13 cellular contexts compared by ENCODE assay signal in genomic region chr4:146273204-146273901, GRCh38. TPM values are rescaled to one million over a fixed set of nuclear protein-coding genes. Genes with fewer than 3 reads are reported as not detected.
DNase-seq lines count a peak whose midpoint lies in the region; ATAC-seq lines count a peak whose summit lies in the region.
"Had no signal": no experiment of that assay in that cellular context is flagged by ENCODE, and none has a peak within 500 bp of the region (broad histone marks: within the 10 kb centered on the region; RNA-seq: fewer than 3 reads in every experiment).

No MANE protein-coding gene starts in this region.

- H3K4me1 ChIP-seq in naive thymus-derived CD4-positive, alpha-beta T cell (ENCODE audit: control insufficient read depth in 2 of 2, insufficient read depth in 2 of 2, low read length in 2 of 2) = no peaks in the 10 kb centered on the region
- H3K4me1 ChIP-seq: prostate gland had no signal

- no peak for DNase-seq in naive thymus-derived CD4-positive, alpha-beta T cell
- DNase-seq in activated naive CD4-positive, alpha-beta T cell treated with anti-CD3 and anti-CD28 coated beads for 36 hours = no peak
- DNase-seq in activated CD4-positive, alpha-beta T cell treated with anti-CD3 and anti-CD28 coated beads for 4 hours = no peak
- DNase-seq in activated naive CD4-positive, alpha-beta T cell treated with anti-CD3 and anti-CD28 coated beads, Interleukin-2, amount 50 U/mL, for 16 hours = no peak
- DNase-seq: DMS 273 treated with DMSO at 0.1 percent for 48 hours had no signal

- H3K27me3 Mint-ChIP-seq in activated T-helper 17 cell treated with anti-CD3 and anti-CD28 coated beads, Interleukin-2, amount 50 U/mL, for 72 hours = no peaks in the 10 kb centered on the region
- no peaks in the 10 kb centered on the region for H3K27me3 Mint-ChIP-seq in naive thymus-derived CD4-positive, alpha-beta T cell
- H3K27me3 Mint-ChIP-seq in activated naive CD4-positive, alpha-beta T cell treated with anti-CD3 and anti-CD28 coated beads for 36 hours (ENCODE audit: low read depth) = no peaks in the 10 kb centered on the region

- no peaks in the 10 kb centered on the region for H3K9me3 ChIP-seq in naive thymus-derived CD4-positive, alpha-beta T cell (ENCODE audit: control insufficient read depth in 2 of 3, low read length in 3 of 3)
- H3K9me3 ChIP-seq: prostate gland had no signal

- CTCF ChIA-PET in naive thymus-derived CD4-positive, alpha-beta T cell (lab: Charles Lee) = interaction anchor here (0.8 kb wide), 1 partner anchor 94 kb away, joined by 3 read pairs; no protein-coding TSS in a partner anchor
- CTCF ChIA-PET in activated naive CD4-positive, alpha-beta T cell treated with anti-CD3 and anti-CD28 coated beads for 36 hours (lab: Charles Lee) = interaction anchor here (0.7 kb wide), 1 partner anchor 11 kb away, joined by 3 read pairs; no protein-coding TSS in a partner anchor

- no peak overlapping the region for H3K4me3 Mint-ChIP-seq in activated T-helper 17 cell treated with anti-CD3 and anti-CD28 coated beads, Interleukin-2, amount 50 U/mL, for 72 hours
- no peak overlapping the region for H3K4me3 Mint-ChIP-seq in naive thymus-derived CD4-positive, alpha-beta T cell
- H3K4me3 Mint-ChIP-seq in activated naive CD4-positive, alpha-beta T cell treated with anti-CD3 and anti-CD28 coated beads for 36 hours = no peak overlapping the region

- H3K27ac ChIP-seq in naive thymus-derived CD4-positive, alpha-beta T cell (ENCODE audit: low read depth, low read length) = no peak overlapping the region
- H3K27ac ChIP-seq: prostate gland had no signal

- no peaks in the 10 kb centered on the region for H3K36me3 Mint-ChIP-seq in activated T-helper 17 cell treated with anti-CD3 and anti-CD28 coated beads, Interleukin-2, amount 50 U/mL, for 72 hours (ENCODE audit: low read depth)
- H3K36me3 Mint-ChIP-seq in naive thymus-derived CD4-positive, alpha-beta T cell = peaks cover 2 to 50% (median 28%) of the 10 kb centered on the region in 5 donors
- no peaks in the 10 kb centered on the region for H3K36me3 Mint-ChIP-seq in activated naive CD4-positive, alpha-beta T cell treated with anti-CD3 and anti-CD28 coated beads for 36 hours (ENCODE audit: low read depth)

- POLR2A ChIA-PET in naive thymus-derived CD4-positive, alpha-beta T cell (lab: Charles Lee) = no interaction called here

- intact Hi-C loops in naive thymus-derived CD4-positive, alpha-beta T cell (cut with micrococcal nuclease) = no loop called here
- intact Hi-C loops in activated naive CD4-positive, alpha-beta T cell treated with anti-CD3 and anti-CD28 coated beads for 36 hours (cut with micrococcal nuclease) = no loop called here

- ATAC-seq in GM18861 (IDR thresholded peaks at IDR 0.05; ENCODE audit: unreplicated experiment) (peak; percentile 56), GM19468 (IDR thresholded peaks at IDR 0.05; ENCODE audit: extremely low read depth, unreplicated experiment) (peak; percentile 54), HG02973 (IDR thresholded peaks at IDR 0.05; ENCODE audit: unreplicated experiment) (peak; percentile 75)
- peak; percentile 87 for ATAC-seq in activated T-helper 17 cell treated with anti-CD3 and anti-CD28 coated beads, Interleukin-2, amount 50 U/mL, for 72 hours (replicated peaks)
- ATAC-seq in naive thymus-derived CD4-positive, alpha-beta T cell = no peak

- no peaks in the 10 kb centered on the region for H3K27me3 ChIP-seq in naive thymus-derived CD4-positive, alpha-beta T cell (ENCODE audit: control insufficient read depth in 2 of 2, insufficient read depth in 2 of 2, low read length in 2 of 2)

- no peak overlapping the region for H3K4me3 ChIP-seq in naive thymus-derived CD4-positive, alpha-beta T cell (ENCODE audit: low read length)
- H3K4me3 ChIP-seq: prostate gland had no signal

- peaks cover 4% of the 10 kb centered on the region for H3K4me1 Mint-ChIP-seq in activated T-helper 17 cell treated with anti-CD3 and anti-CD28 coated beads, Interleukin-2, amount 50 U/mL, for 72 hours
- peaks cover 0 to 6% (median 0%) of the 10 kb centered on the region in 7 donors for H3K4me1 Mint-ChIP-seq in naive thymus-derived CD4-positive, alpha-beta T cell
- no peaks in the 10 kb centered on the region for H3K4me1 Mint-ChIP-seq in activated naive CD4-positive, alpha-beta T cell treated with anti-CD3 and anti-CD28 coated beads for 36 hours (ENCODE audit: low read depth)

- H3K9me3 Mint-ChIP-seq in activated T-helper 17 cell treated with anti-CD3 and anti-CD28 coated beads, Interleukin-2, amount 50 U/mL, for 72 hours = no peaks in the 10 kb centered on the region
- no peaks in the 10 kb centered on the region for H3K9me3 Mint-ChIP-seq in naive thymus-derived CD4-positive, alpha-beta T cell
- H3K9me3 Mint-ChIP-seq in activated naive CD4-positive, alpha-beta T cell treated with anti-CD3 and anti-CD28 coated beads for 36 hours = no peaks in the 10 kb centered on the region

- H3K36me3 ChIP-seq in naive thymus-derived CD4-positive, alpha-beta T cell (ENCODE audit: control insufficient read depth in 2 of 3, insufficient read depth in 3 of 3, low read length in 3 of 3) = no peaks in the 10 kb centered on the region
- H3K36me3 ChIP-seq: prostate gland had no signal

- H3K27ac Mint-ChIP-seq in activated T-helper 17 cell treated with anti-CD3 and anti-CD28 coated beads, Interleukin-2, amount 50 U/mL, for 72 hours = no peak overlapping the region
- H3K27ac Mint-ChIP-seq in naive thymus-derived CD4-positive, alpha-beta T cell = no peak overlapping the region
- no peak overlapping the region for H3K27ac Mint-ChIP-seq in activated naive CD4-positive, alpha-beta T cell treated with anti-CD3 and anti-CD28 coated beads for 36 hours

RNA-seq across cellular contexts. Expression of gene REELD1, which starts 59.0 kb away (rescaled TPM):
- total RNA-seq in activated T-helper 17 cell treated with anti-CD3 and anti-CD28 coated beads, Interleukin-2, amount 50 U/mL, for 72 hours = under 1 TPM in 1 of 2 donors, not detected in 1; 0.15 TPM
- total RNA-seq in naive thymus-derived CD4-positive, alpha-beta T cell = 1 to 10 TPM in 3 of 5 experiments, under 1 TPM in 1, not detected in 1; 0.89 to 1.7 (median 1.4) TPM
- polyA plus RNA-seq in naive thymus-derived CD4-positive, alpha-beta T cell = under 1 TPM in 1 of 2 donors, not detected in 1; 0.23 TPM
- not detected for total RNA-seq in activated naive CD4-positive, alpha-beta T cell treated with anti-CD3 and anti-CD28 coated beads for 36 hours
- total RNA-seq: glomerular endothelial cell, lung microvascular endothelial cell, MCF 10A had no signal
